In the genomic region with DNA sequence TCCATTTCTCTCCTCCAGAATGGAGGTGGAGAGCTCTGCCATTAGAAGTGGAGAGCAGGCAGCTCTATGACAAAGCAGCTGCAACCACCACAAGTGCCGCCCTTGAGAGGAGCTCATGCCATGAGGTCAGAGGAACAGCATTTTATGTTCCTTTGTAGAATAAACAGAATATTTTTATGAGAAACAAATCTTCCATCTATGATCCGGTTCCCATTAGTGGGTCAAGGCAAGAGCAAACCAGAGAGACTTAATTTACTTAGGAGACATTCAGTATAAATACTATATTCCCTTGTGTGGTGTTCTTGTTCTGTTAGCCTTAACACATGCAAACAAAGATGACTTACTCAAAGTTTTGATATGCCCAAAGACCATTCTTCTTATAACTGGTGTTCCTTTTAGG, we compare ENCODE assay signal across 1 cellular context.
TF ChIP-seq lines count a peak whose summit lies in the region.

No MANE protein-coding gene starts in this region.

TF ChIP-seq in GM23338, 12 proteins besides CTCF, POLR2A, EP300 and RAD21 (continued from another document):
- TF ChIP-seq, protein P1, sequence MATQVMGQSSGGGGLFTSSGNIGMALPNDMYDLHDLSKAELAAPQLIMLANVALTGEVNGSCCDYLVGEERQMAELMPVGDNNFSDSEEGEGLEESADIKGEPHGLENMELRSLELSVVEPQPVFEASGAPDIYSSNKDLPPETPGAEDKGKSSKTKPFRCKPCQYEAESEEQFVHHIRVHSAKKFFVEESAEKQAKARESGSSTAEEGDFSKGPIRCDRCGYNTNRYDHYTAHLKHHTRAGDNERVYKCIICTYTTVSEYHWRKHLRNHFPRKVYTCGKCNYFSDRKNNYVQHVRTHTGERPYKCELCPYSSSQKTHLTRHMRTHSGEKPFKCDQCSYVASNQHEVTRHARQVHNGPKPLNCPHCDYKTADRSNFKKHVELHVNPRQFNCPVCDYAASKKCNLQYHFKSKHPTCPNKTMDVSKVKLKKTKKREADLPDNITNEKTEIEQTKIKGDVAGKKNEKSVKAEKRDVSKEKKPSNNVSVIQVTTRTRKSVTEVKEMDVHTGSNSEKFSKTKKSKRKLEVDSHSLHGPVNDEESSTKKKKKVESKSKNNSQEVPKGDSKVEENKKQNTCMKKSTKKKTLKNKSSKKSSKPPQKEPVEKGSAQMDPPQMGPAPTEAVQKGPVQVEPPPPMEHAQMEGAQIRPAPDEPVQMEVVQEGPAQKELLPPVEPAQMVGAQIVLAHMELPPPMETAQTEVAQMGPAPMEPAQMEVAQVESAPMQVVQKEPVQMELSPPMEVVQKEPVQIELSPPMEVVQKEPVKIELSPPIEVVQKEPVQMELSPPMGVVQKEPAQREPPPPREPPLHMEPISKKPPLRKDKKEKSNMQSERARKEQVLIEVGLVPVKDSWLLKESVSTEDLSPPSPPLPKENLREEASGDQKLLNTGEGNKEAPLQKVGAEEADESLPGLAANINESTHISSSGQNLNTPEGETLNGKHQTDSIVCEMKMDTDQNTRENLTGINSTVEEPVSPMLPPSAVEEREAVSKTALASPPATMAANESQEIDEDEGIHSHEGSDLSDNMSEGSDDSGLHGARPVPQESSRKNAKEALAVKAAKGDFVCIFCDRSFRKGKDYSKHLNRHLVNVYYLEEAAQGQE (IDR thresholded peaks at IDR 0.05; ENCODE audit: unreplicated experiment) = no peak
- TF ChIP-seq CREB1 (CRISPR knock-in tag; IDR thresholded peaks at IDR 0.05; ENCODE audit: low read depth) (no peak), EZH2phosphoT487 (IDR thresholded peaks at IDR 0.05; ENCODE audit: unreplicated experiment) (no peak), POLR2AphosphoS5 (IDR thresholded peaks at IDR 0.05; ENCODE audit: low read depth) (no peak), ZNF331 (CRISPR knock-in tag; IDR thresholded peaks at IDR 0.05; ENCODE audit: low read depth) (no peak)
